In genomic region chr18:13246121-13246520, GRCh38 we compare ENCODE assay signal across 20 cellular contexts.
"Had no signal": no experiment of that assay in that cellular context is flagged by ENCODE, and none has a peak within 500 bp of the region (broad histone marks: within the 10 kb centered on the region; RNA-seq: fewer than 3 reads in every experiment).

No MANE protein-coding gene starts in this region.

- H3K4me1 ChIP-seq: ascending aorta, gastroesophageal sphincter, pancreas had no signal

- H3K9me3 ChIP-seq: ascending aorta, esophagus muscularis mucosa, gastroesophageal sphincter, pancreas, thoracic aorta had no signal

- H3K36me3 ChIP-seq: ascending aorta, pancreas, thoracic aorta had no signal

- ATAC-seq: activated CD4-positive, CD25-positive, alpha-beta regulatory T cell treated with anti-CD3 and anti-CD28 coated beads, Interleukin-2, amount 50 U/mL, for 24 hours; gastroesophageal sphincter; left ventricle myocardium superior; naive thymus-derived CD8-positive, alpha-beta T cell; sciatic nerve; SK-N-SH treated with all-trans-retinoic acid at 6 μM for 48 hours; stimulated activated effector memory CD8-positive, alpha-beta T cell treated with anti-CD3 and anti-CD28 coated beads, Interleukin-12 subunit alpha, Interleukin-12 subunit beta, amount 100 ng/mL, for 72 hours had no signal

- H3K4me3 ChIP-seq: ascending aorta, esophagus muscularis mucosa, gastroesophageal sphincter, pancreas, thoracic aorta had no signal

- H3K27me3 ChIP-seq: ascending aorta, esophagus muscularis mucosa, gastroesophageal sphincter, pancreas had no signal

- DNase-seq: activated naive CD4-positive, alpha-beta T cell treated with anti-CD3 and anti-CD28 coated beads, Interleukin-2, amount 10 ng/mL, durations not matched to agents 7 days and 5 days; cerebellar nuclear complex; effector CD8-positive, alpha-beta T cell; immature natural killer cell; kidney glomerular epithelial cell; left ventricle myocardium superior; mesendoderm; naive thymus-derived CD8-positive, alpha-beta T cell; pancreas; stimulated activated CD4-positive, alpha-beta T cell treated with anti-CD3 and anti-CD28 coated beads, Interleukin-4, amount 100 ng/mL, for 24 hours; T-helper 1 cell; T1000 had no signal

- H3K27ac ChIP-seq: ascending aorta, esophagus muscularis mucosa, gastroesophageal sphincter, pancreas, thoracic aorta had no signal
